ENCODE assay signal across 9 cellular contexts in genomic region chr4:6926681-6927478, GRCh38. TPM values are rescaled to one million over a fixed set of nuclear protein-coding genes. Genes with fewer than 3 reads are reported as not detected.
DNase-seq lines count a peak whose midpoint lies in the region; ATAC-seq and TF ChIP-seq lines count a peak whose summit lies in the region.
"Had no signal": no experiment of that assay in that cellular context is flagged by ENCODE, and none has a peak within 500 bp of the region (broad histone marks: within the 10 kb centered on the region; RNA-seq: fewer than 3 reads in every experiment).

No MANE protein-coding gene starts in this region.

- no peak for TF ChIP-seq EP300 in gastroesophageal sphincter (IDR thresholded peaks at IDR 0.05)

- H3K27ac Mint-ChIP-seq in activated CD8-positive, alpha-beta T cell treated with anti-CD3 and anti-CD28 coated beads for 36 hours, result peak overlapping the region; percentile 77
- no peak overlapping the region for H3K27ac Mint-ChIP-seq in endothelial cell (ENCODE audit: unreplicated experiment)

- H3K4me3 Mint-ChIP-seq in activated CD8-positive, alpha-beta T cell treated with anti-CD3 and anti-CD28 coated beads for 36 hours, result peak overlapping the region; percentile 40
- H3K4me3 Mint-ChIP-seq in endothelial cell (ENCODE audit: unreplicated experiment), result no peak overlapping the region

- peak; percentile 68 for ATAC-seq in activated CD8-positive, alpha-beta T cell treated with anti-CD3 and anti-CD28 coated beads for 36 hours
- ATAC-seq in gastroesophageal sphincter (peak; percentile 20), GM18858 (IDR thresholded peaks at IDR 0.05; ENCODE audit: unreplicated experiment) (no peak)
- ATAC-seq: GM12878 had no signal

- H3K9me3 ChIP-seq in HEK293 (ENCODE audit: control insufficient read depth, insufficient read depth, low read depth, low read length), result no peaks in the 10 kb centered on the region
- no peaks in the 10 kb centered on the region for H3K9me3 ChIP-seq in gastroesophageal sphincter
- no peaks in the 10 kb centered on the region for H3K9me3 ChIP-seq in spleen
- no peaks in the 10 kb centered on the region for H3K9me3 ChIP-seq in breast epithelium

- CTCF ChIA-PET in HEK293 (lab: Yijun Ruan, JAX), result interaction anchor here (2.5 kb wide), 1 partner anchor 18 kb away, joined by 7 read pairs; the partner anchor contains the start of gene TBC1D14
- CTCF ChIA-PET in activated CD8-positive, alpha-beta T cell treated with anti-CD3 and anti-CD28 coated beads for 36 hours (lab: Charles Lee), result interaction anchor here (1.0 to 2.5 kb wide), 12 partner anchors 8 to 116 kb away, joined by 3 to 14 read pairs (median 4); partner anchors contain the start of genes TADA2B and TBC1D14
- CTCF ChIA-PET in GM10248 (lab: Yijun Ruan, JAX), result interaction anchor here (1.3 to 6.3 kb wide), 4 partner anchors 9 to 116 kb away, joined by 4 to 31 read pairs (median 6); partner anchors contain the start of gene TADA2B

- H3K4me1 ChIP-seq in HEK293 (ENCODE audit: control insufficient read depth, insufficient read depth, low read length) (peaks cover 2% of the 10 kb centered on the region; the same call in 1 of the 2 replicates), gastroesophageal sphincter (peaks cover 0 to 40% (median 0%) of the 10 kb centered on the region in 3 donors), spleen (peaks cover 25 to 96% (median 67%) of the 10 kb centered on the region in 6 donors), breast epithelium (no peaks in the 10 kb centered on the region)

- peaks cover 71% of the 10 kb centered on the region for H3K4me1 Mint-ChIP-seq in activated CD8-positive, alpha-beta T cell treated with anti-CD3 and anti-CD28 coated beads for 36 hours (ENCODE audit: low read depth)
- peaks cover 8% of the 10 kb centered on the region for H3K4me1 Mint-ChIP-seq in endothelial cell (ENCODE audit: unreplicated experiment)

- WGBS in gastroesophageal sphincter (ENCODE audit: low coverage in 1 of 2), 2 donors, result 56 to 80% methylated on average over 1 to 8 of the region's 13 CpGs
- WGBS in spleen, 5 donors, result 39 to 62% (median 47%) methylated on average over 11 to 13 of the region's 13 CpGs

- no peaks in the 10 kb centered on the region for H3K9me3 Mint-ChIP-seq in activated CD8-positive, alpha-beta T cell treated with anti-CD3 and anti-CD28 coated beads for 36 hours
- H3K9me3 Mint-ChIP-seq in endothelial cell (ENCODE audit: unreplicated experiment), result no peaks in the 10 kb centered on the region

- DNase-seq in activated CD8-positive, alpha-beta T cell treated with anti-CD3 and anti-CD28 coated beads for 36 hours, result peak; percentile 63
- DNase-seq in spleen (no peak), endothelial cell (ENCODE audit: low spot score) (no peak), breast epithelium (ENCODE audit: low spot score in 2 of 2) (no peak), GM10248 (ENCODE audit: extremely low spot score) (no peak)

- peaks cover 0 to 33% of the 10 kb centered on the region in 2 experiments; a peak in 1 of 3 replicates for H3K36me3 ChIP-seq in HEK293 (ENCODE audit: control insufficient read depth in 2 of 2, insufficient read depth in 1 of 2, low read length in 2 of 2)
- peaks cover 0 to 32% of the 10 kb centered on the region in 2 donors for H3K36me3 ChIP-seq in gastroesophageal sphincter
- H3K36me3 ChIP-seq in spleen, result peaks cover 0 to 53% (median 20%) of the 10 kb centered on the region in 6 donors
- no peaks in the 10 kb centered on the region for H3K36me3 ChIP-seq in breast epithelium

- no peak overlapping the region for H3K27ac ChIP-seq in HEK293 (ENCODE audit: extremely low read depth, low read depth, low read length)
- H3K27ac ChIP-seq in gastroesophageal sphincter, result peak overlapping the region in 2 of 4 donors; percentile 43 to 54
- peak overlapping the region; percentile 3 to 92 (median 85) for H3K27ac ChIP-seq in spleen
- H3K27ac ChIP-seq in breast epithelium, result peak overlapping the region in 1 of 2 donors; percentile 28

- POLR2A ChIA-PET in HEK293 (lab: Yijun Ruan, JAX) (interaction anchor here (1.2 to 2.2 kb wide), 2 partner anchors 9 to 18 kb away, joined by 3 to 11 read pairs; partner anchors contain the start of gene TBC1D14), GM10248 (lab: Yijun Ruan, JAX) (no interaction called here)
- POLR2A ChIA-PET in activated CD8-positive, alpha-beta T cell treated with anti-CD3 and anti-CD28 coated beads for 36 hours (lab: Charles Lee), result interaction anchor here (0.8 to 2.2 kb wide), 10 partner anchors 9 to 140 kb away, joined by 3 to 13 read pairs (median 4); partner anchors contain the start of genes GRPEL1 and TBC1D14

- H3K4me3 ChIP-seq in HEK293 (ENCODE audit: low read depth, low read length) (no peak overlapping the region), gastroesophageal sphincter (no peak overlapping the region), spleen (peak overlapping the region in 3 of 8 donors; percentile 4 to 38 (median 6)), breast epithelium (no peak overlapping the region)
- H3K4me3 ChIP-seq: GM12878 had no signal

- H3K36me3 Mint-ChIP-seq in activated CD8-positive, alpha-beta T cell treated with anti-CD3 and anti-CD28 coated beads for 36 hours (ENCODE audit: low read depth), result peaks cover 42% of the 10 kb centered on the region
- peaks cover 32% of the 10 kb centered on the region for H3K36me3 Mint-ChIP-seq in endothelial cell (ENCODE audit: low read depth, unreplicated experiment)

- H3K27me3 Mint-ChIP-seq in activated CD8-positive, alpha-beta T cell treated with anti-CD3 and anti-CD28 coated beads for 36 hours, result no peaks in the 10 kb centered on the region
- peaks cover 8% of the 10 kb centered on the region for H3K27me3 Mint-ChIP-seq in endothelial cell (ENCODE audit: unreplicated experiment)

- TF ChIP-seq CTCF in HEK293 (tag by site-specific recombination; IDR thresholded peaks at IDR 0.05) (no peak), gastroesophageal sphincter (IDR thresholded peaks at IDR 0.05) (no peak), spleen (IDR thresholded peaks at IDR 0.05 in 8 of 11, conservative IDR thresholded peaks at IDR 0.05 in 3 of 11) (no peak), endothelial cell (IDR thresholded peaks at IDR 0.05; ENCODE audit: unreplicated experiment) (no peak), breast epithelium (IDR thresholded peaks at IDR 0.05) (no peak), GM10248 (IDR thresholded peaks at IDR 0.05; ENCODE audit: control extremely low read depth, extremely low read depth, low read depth, missing control alignments) (no peak)
- no peak for TF ChIP-seq CTCF in activated CD8-positive, alpha-beta T cell treated with anti-CD3 and anti-CD28 coated beads for 36 hours (IDR thresholded peaks at IDR 0.05)

- intact Hi-C loops in activated CD8-positive, alpha-beta T cell treated with anti-CD3 and anti-CD28 coated beads for 36 hours (cut with micrococcal nuclease), result no loop called here
- intact Hi-C loops in spleen (cut with DNase I; ENCODE audit: low total_unique reads) (loop anchor here (10.0 kb wide), 1 partner anchor 58 kb away; no protein-coding TSS in a partner anchor), breast epithelium (cut with DNase I; ENCODE audit: low total_unique reads) (no loop called here)

- TF ChIP-seq POLR2A in gastroesophageal sphincter (IDR thresholded peaks at IDR 0.05) (no peak), spleen (IDR thresholded peaks at IDR 0.05) (no peak), breast epithelium (IDR thresholded peaks at IDR 0.05) (no peak)

- H3K27me3 ChIP-seq in gastroesophageal sphincter (no peaks in the 10 kb centered on the region), spleen (replicated peaks in 1 of 7) (no peaks in the 10 kb centered on the region), breast epithelium (no peaks in the 10 kb centered on the region)

TF ChIP-seq in HEK293, 187 proteins besides CTCF, POLR2A, EP300 and RAD21 (continues in another document):
- TF ChIP-seq ZNF555 (tag by site-specific recombination; conservative IDR thresholded peaks at IDR 0.05) (no peak), ZNF76 (tag by site-specific recombination; IDR thresholded peaks at IDR 0.05; ENCODE audit: borderline replicate concordance, low read depth) (no peak)
- TF ChIP-seq, protein P1, sequence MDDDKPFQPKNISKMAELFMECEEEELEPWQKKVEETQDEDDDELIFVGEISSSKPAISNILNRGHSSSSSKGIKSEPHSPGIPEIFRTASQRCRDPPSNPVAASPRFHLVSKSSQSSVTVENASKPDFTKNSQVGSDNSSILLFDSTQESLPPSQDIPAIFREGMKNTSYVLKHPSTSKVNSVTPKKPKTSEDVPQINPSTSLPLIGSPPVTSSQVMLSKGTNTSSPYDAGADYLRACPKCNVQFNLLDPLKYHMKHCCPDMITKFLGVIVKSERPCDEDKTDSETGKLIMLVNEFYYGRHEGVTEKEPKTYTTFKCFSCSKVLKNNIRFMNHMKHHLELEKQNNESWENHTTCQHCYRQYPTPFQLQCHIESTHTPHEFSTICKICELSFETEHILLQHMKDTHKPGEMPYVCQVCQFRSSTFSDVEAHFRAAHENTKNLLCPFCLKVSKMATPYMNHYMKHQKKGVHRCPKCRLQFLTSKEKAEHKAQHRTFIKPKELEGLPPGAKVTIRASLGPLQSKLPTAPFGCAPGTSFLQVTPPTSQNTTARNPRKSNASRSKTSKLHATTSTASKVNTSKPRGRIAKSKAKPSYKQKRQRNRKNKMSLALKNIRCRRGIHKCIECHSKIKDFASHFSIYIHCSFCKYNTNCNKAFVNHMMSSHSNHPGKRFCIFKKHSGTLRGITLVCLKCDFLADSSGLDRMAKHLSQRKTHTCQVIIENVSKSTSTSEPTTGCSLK (tag by site-specific recombination; IDR thresholded peaks at IDR 0.05), result no peak

RNA-seq across cellular contexts. Expression of gene TBC1D14, which starts 17.3 kb away (rescaled TPM):
- total RNA-seq in activated CD8-positive, alpha-beta T cell treated with anti-CD3 and anti-CD28 coated beads for 36 hours, result 10 to 100 TPM; 34.7 to 36.3 TPM
- 10 to 100 TPM; 42.5 to 54.2 (median 45.0) TPM for total RNA-seq in gastroesophageal sphincter
- 100 to 1,000 TPM in 1 of 7 donors, 10 to 100 TPM in 6; 45.7 to 114 (median 79.2) TPM for total RNA-seq in spleen
- polyA plus RNA-seq in spleen, result 10 to 100 TPM; 13.7 to 24.0 (median 18.2) TPM
- 33.0 TPM for total RNA-seq in endothelial cell (ENCODE audit: unreplicated experiment)
- total RNA-seq in breast epithelium, result 10 to 100 TPM; 48.5 to 57.3 (median 48.7) TPM
